In the genomic region with DNA sequence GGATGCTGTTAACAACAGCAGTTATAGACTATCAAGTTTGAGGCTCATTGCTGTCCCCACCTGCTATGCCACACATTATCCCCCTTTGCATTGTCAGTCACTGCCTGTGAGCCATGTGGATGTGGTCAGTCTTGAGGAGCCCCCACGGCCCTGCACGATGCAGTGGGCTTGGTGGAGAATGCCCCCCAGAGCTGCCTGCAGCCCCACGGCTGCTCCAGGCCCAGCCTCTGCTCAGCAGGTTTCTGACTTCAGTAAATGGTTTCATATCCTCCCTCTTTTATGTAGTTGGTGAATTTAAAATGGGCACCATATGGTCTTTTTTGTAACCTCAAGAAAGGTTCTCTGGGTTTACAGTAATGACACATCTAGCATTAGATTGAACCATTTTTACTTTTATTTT, we compare ENCODE assay signal across 23 cellular contexts.
"Had no signal": no experiment of that assay in that cellular context is flagged by ENCODE, and none has a peak within 500 bp of the region (broad histone marks: within the 10 kb centered on the region; RNA-seq: fewer than 3 reads in every experiment).

No MANE protein-coding gene starts in this region.

- H3K9me3 ChIP-seq: ovary, testis had no signal

- H3K4me1 ChIP-seq: heart right ventricle, left lung, right lobe of liver, testis had no signal

- ATAC-seq: heart right ventricle, left lung, natural killer cell had no signal

- DNase-seq: activated CD4-positive, alpha-beta T cell treated with anti-CD3 and anti-CD28 coated beads for 4 hours; activated CD4-positive, alpha-beta T cell treated with anti-CD3 and anti-CD28 coated beads, Interleukin-2, amount 50 U/mL, for 48 hours; activated CD8-positive, alpha-beta memory T cell treated with anti-CD3 and anti-CD28 coated beads for 24 hours; activated gamma-delta T cell; activated naive CD4-positive, alpha-beta T cell treated with anti-CD3 and anti-CD28 coated beads, Interleukin-2, amount 10 ng/mL, durations not matched to agents 7 days and 5 days; activated naive CD8-positive, alpha-beta T cell treated with anti-CD3 and anti-CD28 coated beads, Interleukin-2, amount 10 ng/mL, durations not matched to agents 7 days and 5 days; caudate nucleus; foreskin fibroblast; heart right ventricle; kidney glomerular epithelial cell; left lung; mesendoderm; natural killer cell; ovary; right lobe of liver; stimulated activated CD4-positive, alpha-beta T cell treated with anti-CD3 and anti-CD28 coated beads, Interleukin-2, amount 100 ng/mL, for 48 hours; stimulated activated naive CD4-positive, alpha-beta T cell treated with Interleukin-2 at 50 U/mL for 16 hours; testis; trophoblast cell had no signal

- H3K36me3 ChIP-seq: heart right ventricle, left lung, ovary, right lobe of liver had no signal

- H3K27ac ChIP-seq: heart right ventricle, left lung, ovary, right lobe of liver, testis had no signal

- H3K27me3 ChIP-seq: left lung, ovary, right lobe of liver, testis had no signal

- FAIRE-seq: astrocyte, endothelial cell of umbilical vein, urothelium cell line had no signal

- H3K4me3 ChIP-seq: heart right ventricle, left lung, lung, ovary, right lobe of liver, testis had no signal
